In genomic region chr6:5087389-5087788, GRCh38 we compare ENCODE assay signal across 12 cellular contexts. TPM values are rescaled to one million over a fixed set of nuclear protein-coding genes. Genes with fewer than 3 reads are reported as not detected.
DNase-seq lines count a peak whose midpoint lies in the region; TF ChIP-seq lines count a peak whose summit lies in the region.
"Had no signal": no experiment of that assay in that cellular context is flagged by ENCODE, and none has a peak within 500 bp of the region (broad histone marks: within the 10 kb centered on the region; RNA-seq: fewer than 3 reads in every experiment).

No MANE protein-coding gene starts in this region.

- no peak overlapping the region for H3K56ac ChIP-seq in mesendoderm (ENCODE audit: low read length)

- no peak overlapping the region for H3K23ac ChIP-seq in mesendoderm (ENCODE audit: low read length)

- H2BK120ac ChIP-seq in mesendoderm (ENCODE audit: low read depth, low read length) = no peak overlapping the region

- H3K4me3 ChIP-seq in mesendoderm (ENCODE audit: low read length) (no peak overlapping the region), Caco-2 (ENCODE audit: low read depth, low read length) (no peak overlapping the region)
- H3K4me3 ChIP-seq: hepatocyte had no signal

- H3K27ac ChIP-seq in mesendoderm (ENCODE audit: low read depth, low read length) (no peak overlapping the region), substantia nigra (ENCODE audit: low read depth, low read length, poor library complexity, severe bottlenecking) (peak overlapping the region; percentile 63)
- H3K27ac ChIP-seq: hepatocyte had no signal

- H3K9me3 ChIP-seq in Caco-2 = no peaks in the 10 kb centered on the region

- CTCF ChIA-PET in Caco-2 (lab: Charles Lee) = no interaction called here

- peak overlapping the region; percentile 92 for H3K27ac Mint-ChIP-seq in dendritic cell treated with granulocyte-macrophage colony-stimulating factor and Interleukin-4, amounts not matched to agents 40 ng/mL and 50 ng/mL, for 4 days
- H3K27ac Mint-ChIP-seq in Caco-2 (ENCODE audit: unreplicated experiment) = no peak overlapping the region
- H3K27ac Mint-ChIP-seq: T-helper 17 cell had no signal

- H3K36me3 ChIP-seq in mesendoderm (ENCODE audit: control insufficient read depth, insufficient read depth, low read length) = no peaks in the 10 kb centered on the region
- no peaks in the 10 kb centered on the region for H3K36me3 ChIP-seq in Caco-2 (ENCODE audit: control insufficient read depth, insufficient read depth, low read length)

- H3K79me1 ChIP-seq in mesendoderm (ENCODE audit: low read length) = no peaks in the 10 kb centered on the region

- H3K79me2 ChIP-seq in mesendoderm (ENCODE audit: control insufficient read depth, insufficient read depth, low read length) = no peaks in the 10 kb centered on the region
- H3K79me2 ChIP-seq: hepatocyte had no signal

- H3K4me1 ChIP-seq in mesendoderm (ENCODE audit: control insufficient read depth, low read depth, low read length) (no peaks in the 10 kb centered on the region), Caco-2 (no peaks in the 10 kb centered on the region)

- DNase-seq in MV-4-11 (lab: John Stamatoyannopoulos, UW) (peak; percentile 94), mesendoderm (peak; percentile 37), substantia nigra (lab: John Stamatoyannopoulos, UW) (peak in 40 of 49 donors; percentile 14 to 84 (median 56)), SKM-1 treated with dmso at 0.1 percent for 144 hours (lab: John Stamatoyannopoulos, UW; ENCODE audit: unreplicated experiment) (no peak), Caco-2 (no peak), ecto neural progenitor cell (ENCODE audit: low spot score) (no peak)
- DNase-seq: activated gamma-delta T cell, NCI-H2227 treated with DMSO at 0.1 percent for 48 hours, T-helper 17 cell had no signal

- no TSS peak for BruUV-seq in Caco-2 (replicated peaks; lab: Mats Ljungman, UMichigan)

- peaks cover 37% of the 10 kb centered on the region for H3K4me1 Mint-ChIP-seq in dendritic cell treated with granulocyte-macrophage colony-stimulating factor and Interleukin-4, amounts not matched to agents 40 ng/mL and 50 ng/mL, for 4 days (ENCODE audit: low read depth)
- H3K4me1 Mint-ChIP-seq in Caco-2 (ENCODE audit: low read depth, unreplicated experiment) = peaks cover 6% of the 10 kb centered on the region

- no peak overlapping the region for H3K18ac ChIP-seq in mesendoderm (ENCODE audit: low read length)

- peaks cover 44% of the 10 kb centered on the region for H3K27me3 Mint-ChIP-seq in dendritic cell treated with granulocyte-macrophage colony-stimulating factor and Interleukin-4, amounts not matched to agents 40 ng/mL and 50 ng/mL, for 4 days
- no peaks in the 10 kb centered on the region for H3K27me3 Mint-ChIP-seq in Caco-2 (ENCODE audit: insufficient read depth, unreplicated experiment)

- H4K8ac ChIP-seq in mesendoderm (ENCODE audit: low read depth, low read length) = no peak overlapping the region

- H4K5ac ChIP-seq in mesendoderm (ENCODE audit: low read length) = no peak overlapping the region

- POLR2A ChIA-PET in Caco-2 (lab: Charles Lee) = no interaction called here

- intact Hi-C loops in dendritic cell treated with granulocyte-macrophage colony-stimulating factor and Interleukin-4, amounts not matched to agents 40 ng/mL and 50 ng/mL, for 4 days (cut with micrococcal nuclease) = no loop called here
- intact Hi-C loops in Caco-2 (cut with micrococcal nuclease; ENCODE audit: unreplicated experiment) = no loop called here

- H3K9ac ChIP-seq in mesendoderm (ENCODE audit: low read length) = no peak overlapping the region

- no CpG with 5 or more reads among the region's 19 CpGs for WGBS in mesendoderm (ENCODE audit: extremely low coverage, insufficient coverage, low lambda C conversion rate)

- H2AK5ac ChIP-seq in mesendoderm (ENCODE audit: low read length) = no peak overlapping the region

- H3K27me3 ChIP-seq in mesendoderm (ENCODE audit: insufficient read depth, low read length, poor library complexity) (peaks cover 31% of the 10 kb centered on the region), Caco-2 (replicated peaks; ENCODE audit: control insufficient read depth, insufficient read depth, low read length) (no peaks in the 10 kb centered on the region)

- no peaks in the 10 kb centered on the region for H3K9me3 Mint-ChIP-seq in dendritic cell treated with granulocyte-macrophage colony-stimulating factor and Interleukin-4, amounts not matched to agents 40 ng/mL and 50 ng/mL, for 4 days
- no peaks in the 10 kb centered on the region for H3K9me3 Mint-ChIP-seq in Caco-2 (ENCODE audit: unreplicated experiment)

- no peak overlapping the region for H3K4me2 ChIP-seq in mesendoderm (ENCODE audit: low read length)

- no peaks in the 10 kb centered on the region for H3K36me3 Mint-ChIP-seq in dendritic cell treated with granulocyte-macrophage colony-stimulating factor and Interleukin-4, amounts not matched to agents 40 ng/mL and 50 ng/mL, for 4 days (ENCODE audit: low read depth)
- no peaks in the 10 kb centered on the region for H3K36me3 Mint-ChIP-seq in Caco-2 (ENCODE audit: insufficient read depth, unreplicated experiment)

- no peak overlapping the region for H3K4ac ChIP-seq in mesendoderm (ENCODE audit: low read depth, low read length)

- no peak for TF ChIP-seq CTCF in Caco-2 (IDR thresholded peaks at IDR 0.05; ENCODE audit: insufficient read depth in 1 of 2, low read depth in 1 of 2, low read length in 1 of 2, severe bottlenecking in 1 of 2, unreplicated experiment in 1 of 2)

- peak overlapping the region; percentile 47 for H3K4me3 Mint-ChIP-seq in dendritic cell treated with granulocyte-macrophage colony-stimulating factor and Interleukin-4, amounts not matched to agents 40 ng/mL and 50 ng/mL, for 4 days
- no peak overlapping the region for H3K4me3 Mint-ChIP-seq in Caco-2 (ENCODE audit: unreplicated experiment)
- H3K4me3 Mint-ChIP-seq: T-helper 17 cell had no signal

- H2BK15ac ChIP-seq in mesendoderm (replicated peaks; ENCODE audit: low read depth) = no peak overlapping the region

- H2BK5ac ChIP-seq in mesendoderm (ENCODE audit: low read length) = no peak overlapping the region

RNA-seq across cellular contexts. Expression of gene PPP1R3G, which starts 2.2 kb away (rescaled TPM):
- polyA plus RNA-seq in mesendoderm (2013, experiment 1 of 2) = 0.01 TPM
- polyA plus RNA-seq in mesendoderm (2013, experiment 2 of 2) = 0.01 TPM
- total RNA-seq in Caco-2 (2022) = 0.14 and 0.18 TPM in 2 replicates
- total RNA-seq: HT1080, T-helper 17 cell had no signal

Comparison
In these comparisons a context has a peak if more than half of its experiments do, and no peak if none do; other contexts are left out.
1. DNase-seq: peak in MV-4-11 (single experiment), mesendoderm (single experiment) and substantia nigra (40 of 49); none in SKM-1 treated with dmso at 0.1 percent for 144 hours (single experiment), Caco-2 (0 of 2) and ecto neural progenitor cell (single experiment).